10 cellular contexts compared by ENCODE assay signal in genomic region chr3:61807865-61808276, GRCh38.
DNase-seq lines count a peak whose midpoint lies in the region; ATAC-seq and TF ChIP-seq lines count a peak whose summit lies in the region.
"Had no signal": no experiment of that assay in that cellular context is flagged by ENCODE, and none has a peak within 500 bp of the region (broad histone marks: within the 10 kb centered on the region; RNA-seq: fewer than 3 reads in every experiment).

No MANE protein-coding gene starts in this region.

- H3K4me3 ChIP-seq in adipocyte (ENCODE audit: low read length) (peak overlapping the region; percentile 53), tibial artery (no peak overlapping the region)

- DNase-seq in DMS153 (lab: John Stamatoyannopoulos, UW) (peak; percentile 34), DMS153 treated with DMSO at 0.1 percent for 48 hours (lab: John Stamatoyannopoulos, UW; ENCODE audit: unreplicated experiment) (no peak), adipocyte (ENCODE audit: low read depth) (peak; percentile 84), left lobe of liver (ENCODE audit: low spot score) (no peak), tibial artery (no peak)
- DNase-seq in activated CD4-positive, alpha-beta T cell treated with anti-CD3 and anti-CD28 coated beads for 36 hours: no peak
- no peak for DNase-seq in activated T-cell treated with anti-CD3 and anti-CD28 coated beads, Interleukin-2, amount 50 U/mL, for 4 hours
- DNase-seq: activated CD4-positive, alpha-beta T cell treated with anti-CD3 and anti-CD28 coated beads for 48 hours had no signal

- intact Hi-C loops in tibial artery (cut with DNase I; ENCODE audit: low total_unique reads): no loop called here
- intact Hi-C loops in activated CD4-positive, alpha-beta T cell treated with anti-CD3 and anti-CD28 coated beads for 36 hours (cut with DNase I, micrococcal nuclease): no loop called here

- no peak overlapping the region for H3K4me3 Mint-ChIP-seq in activated CD4-positive, alpha-beta T cell treated with anti-CD3 and anti-CD28 coated beads for 36 hours
- H3K4me3 Mint-ChIP-seq in activated T-helper 17 cell treated with anti-CD3 and anti-CD28 coated beads, Interleukin-2, amount 50 U/mL, for 72 hours: no peak overlapping the region
- H3K4me3 Mint-ChIP-seq in activated T-cell treated with anti-CD3 and anti-CD28 coated beads, Interleukin-2, amount 50 U/mL, for 4 hours: no peak overlapping the region

- peak overlapping the region; percentile 56 to 69 for H3K27ac ChIP-seq in tibial artery
- H3K27ac ChIP-seq: 22Rv1 had no signal

- H3K27me3 ChIP-seq in adipocyte (replicated peaks; ENCODE audit: control insufficient read depth, insufficient read depth, low read length) (no peaks in the 10 kb centered on the region), tibial artery (no peaks in the 10 kb centered on the region)

- H3K27me3 Mint-ChIP-seq in activated CD4-positive, alpha-beta T cell treated with anti-CD3 and anti-CD28 coated beads for 36 hours: peaks cover 1% of the 10 kb centered on the region
- no peaks in the 10 kb centered on the region for H3K27me3 Mint-ChIP-seq in activated T-helper 17 cell treated with anti-CD3 and anti-CD28 coated beads, Interleukin-2, amount 50 U/mL, for 72 hours
- no peaks in the 10 kb centered on the region for H3K27me3 Mint-ChIP-seq in activated T-cell treated with anti-CD3 and anti-CD28 coated beads, Interleukin-2, amount 50 U/mL, for 4 hours (ENCODE audit: low read depth)

- H3K4me1 Mint-ChIP-seq in activated CD4-positive, alpha-beta T cell treated with anti-CD3 and anti-CD28 coated beads for 36 hours: no peaks in the 10 kb centered on the region
- H3K4me1 Mint-ChIP-seq in activated T-helper 17 cell treated with anti-CD3 and anti-CD28 coated beads, Interleukin-2, amount 50 U/mL, for 72 hours: no peaks in the 10 kb centered on the region
- H3K4me1 Mint-ChIP-seq in activated T-cell treated with anti-CD3 and anti-CD28 coated beads, Interleukin-2, amount 50 U/mL, for 4 hours (ENCODE audit: low read depth): no peaks in the 10 kb centered on the region

- no peaks in the 10 kb centered on the region for H3K36me3 Mint-ChIP-seq in activated CD4-positive, alpha-beta T cell treated with anti-CD3 and anti-CD28 coated beads for 36 hours (ENCODE audit: low read depth)
- no peaks in the 10 kb centered on the region for H3K36me3 Mint-ChIP-seq in activated T-helper 17 cell treated with anti-CD3 and anti-CD28 coated beads, Interleukin-2, amount 50 U/mL, for 72 hours (ENCODE audit: low read depth)
- H3K36me3 Mint-ChIP-seq in activated T-cell treated with anti-CD3 and anti-CD28 coated beads, Interleukin-2, amount 50 U/mL, for 4 hours (ENCODE audit: insufficient read depth): no peaks in the 10 kb centered on the region

- CTCF ChIA-PET in activated CD4-positive, alpha-beta T cell treated with anti-CD3 and anti-CD28 coated beads for 36 hours (lab: Charles Lee): interaction anchor here (0.6 to 0.7 kb wide), 3 partner anchors 32 to 341 kb away, joined by 3 to 4 read pairs (median 3); no protein-coding TSS in a partner anchor

- H3K27ac Mint-ChIP-seq in activated CD4-positive, alpha-beta T cell treated with anti-CD3 and anti-CD28 coated beads for 36 hours: no peak overlapping the region
- no peak overlapping the region for H3K27ac Mint-ChIP-seq in activated T-helper 17 cell treated with anti-CD3 and anti-CD28 coated beads, Interleukin-2, amount 50 U/mL, for 72 hours

- H3K9me3 Mint-ChIP-seq in activated CD4-positive, alpha-beta T cell treated with anti-CD3 and anti-CD28 coated beads for 36 hours (ENCODE audit: low read depth): peaks cover 2% of the 10 kb centered on the region
- H3K9me3 Mint-ChIP-seq in activated T-helper 17 cell treated with anti-CD3 and anti-CD28 coated beads, Interleukin-2, amount 50 U/mL, for 72 hours: no peaks in the 10 kb centered on the region
- H3K9me3 Mint-ChIP-seq in activated T-cell treated with anti-CD3 and anti-CD28 coated beads, Interleukin-2, amount 50 U/mL, for 4 hours: peaks cover 3% of the 10 kb centered on the region

- peak; percentile 41 for ATAC-seq in left lobe of liver
- no peak for ATAC-seq in activated CD4-positive, alpha-beta T cell treated with anti-CD3 and anti-CD28 coated beads for 36 hours
- no peak for ATAC-seq in activated T-helper 17 cell treated with anti-CD3 and anti-CD28 coated beads, Interleukin-2, amount 50 U/mL, for 72 hours (replicated peaks)
- no peak for ATAC-seq in activated T-cell treated with anti-CD3 and anti-CD28 coated beads, Interleukin-2, amount 50 U/mL, for 4 hours

- POLR2A ChIA-PET in activated CD4-positive, alpha-beta T cell treated with anti-CD3 and anti-CD28 coated beads for 36 hours (lab: Charles Lee): no interaction called here

- no peaks in the 10 kb centered on the region for H3K9me3 ChIP-seq in adipocyte (ENCODE audit: control insufficient read depth, low read length)
- no peaks in the 10 kb centered on the region for H3K9me3 ChIP-seq in tibial artery

- peak overlapping the region; percentile 83 for H3K9ac ChIP-seq in adipocyte (ENCODE audit: low read length)

- H3K36me3 ChIP-seq in adipocyte (ENCODE audit: control insufficient read depth, insufficient read depth, low read length, severe bottlenecking) (no peaks in the 10 kb centered on the region), tibial artery (no peaks in the 10 kb centered on the region)

- no peak for TF ChIP-seq CTCF in tibial artery (IDR thresholded peaks at IDR 0.05)

- H3K4me1 ChIP-seq in adipocyte (ENCODE audit: control insufficient read depth, insufficient read depth, low read length) (peaks cover 90% of the 10 kb centered on the region), tibial artery (peaks cover 0 to 100% (median 79%) of the 10 kb centered on the region in 4 donors)

Comparison
In these comparisons a context has a peak if more than half of its experiments do, and no peak if none do; other contexts are left out.
1. DNase-seq: peak in DMS153 (single experiment) and adipocyte (single experiment); none in DMS153 treated with DMSO at 0.1 percent for 48 hours (single experiment), left lobe of liver (single experiment), tibial artery (0 of 2), activated CD4-positive, alpha-beta T cell treated with anti-CD3 and anti-CD28 coated beads for 36 hours (single experiment) and activated T-cell treated with anti-CD3 and anti-CD28 coated beads, Interleukin-2, amount 50 U/mL, for 4 hours (single experiment).